Comparison of ENCODE assay signal across 20 cellular contexts in the genomic region with DNA sequence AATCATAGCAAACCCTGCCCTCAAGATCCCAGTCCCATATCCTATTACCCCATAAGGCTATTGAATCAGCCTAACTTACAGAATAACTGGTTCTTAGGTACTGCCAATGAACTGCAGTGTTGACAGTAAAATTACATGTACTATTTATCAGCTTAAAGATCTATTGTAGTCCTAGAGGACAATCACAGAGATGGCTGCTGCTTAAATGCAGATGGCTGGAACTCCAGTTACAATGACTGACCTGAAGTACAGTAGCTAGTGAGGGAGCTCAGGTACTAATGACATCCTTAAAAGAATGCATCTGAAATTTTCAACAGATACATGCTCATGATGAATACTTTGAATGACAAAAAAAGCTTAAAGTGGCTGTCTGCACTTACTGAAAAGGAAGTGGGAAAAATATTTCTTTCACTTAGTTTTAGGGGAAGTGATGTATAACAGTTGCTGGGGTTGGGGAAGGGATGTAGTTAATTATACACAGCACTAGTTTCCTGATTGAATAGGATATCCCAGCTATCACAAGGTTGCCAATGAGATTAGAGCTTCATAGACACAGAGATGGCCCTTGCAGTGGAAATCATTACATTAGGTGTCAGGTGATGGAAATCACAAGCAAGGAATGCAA. TPM values are rescaled to one million over a fixed set of nuclear protein-coding genes. Genes with fewer than 3 reads are reported as not detected.
DNase-seq lines count a peak whose midpoint lies in the region; ATAC-seq and TF ChIP-seq lines count a peak whose summit lies in the region.
"Had no signal": no experiment of that assay in that cellular context is flagged by ENCODE, and none has a peak within 500 bp of the region (broad histone marks: within the 10 kb centered on the region; RNA-seq: fewer than 3 reads in every experiment).

No MANE protein-coding gene starts in this region.

- ATAC-seq in GM19324 (IDR thresholded peaks at IDR 0.05; ENCODE audit: low FRiP score, unreplicated experiment) = no peak
- ATAC-seq in esophagus mucosa = no peak

- H3K9me3 Mint-ChIP-seq in Calu3 (ENCODE audit: low read depth, unreplicated experiment) (peaks cover 3% of the 10 kb centered on the region), nephron progenitor cell (peaks cover 10% of the 10 kb centered on the region)

- H3K27ac Mint-ChIP-seq in Calu3 (ENCODE audit: unreplicated experiment) (peak overlapping the region; percentile 87), nephron progenitor cell (peak overlapping the region; percentile 8)

- no peaks in the 10 kb centered on the region for H3K27me3 Mint-ChIP-seq in Calu3 (ENCODE audit: unreplicated experiment)
- H3K27me3 Mint-ChIP-seq in nephron progenitor cell (ENCODE audit: low read depth, poor library complexity) = no peaks in the 10 kb centered on the region

- TF ChIP-seq CTCF in Calu3 (IDR thresholded peaks at IDR 0.05; ENCODE audit: unreplicated experiment) (no peak), nephron progenitor cell (IDR thresholded peaks at IDR 0.05) (no peak)

- H3K4me3 Mint-ChIP-seq in Calu3 (ENCODE audit: low read depth, unreplicated experiment) (no peak overlapping the region), nephron progenitor cell (no peak overlapping the region)

- BruUV-seq in Calu3 (replicated peaks; lab: Mats Ljungman, UMichigan) = no TSS peak

- H3K4me1 Mint-ChIP-seq in Calu3 (ENCODE audit: low read depth, unreplicated experiment) = peaks cover 53% of the 10 kb centered on the region
- peaks cover 22% of the 10 kb centered on the region for H3K4me1 Mint-ChIP-seq in nephron progenitor cell

- DNase-seq in Calu3 = no peak
- DNase-seq in MV-4-11 (lab: John Stamatoyannopoulos, UW) = peak; percentile 1
- DNase-seq in cerebellar cortex (ENCODE audit: low spot score) = peak; percentile 81
- DNase-seq in nephron progenitor cell = no peak
- no peak for DNase-seq in NCI-H526 treated with DMSO at 0.1 percent for 48 hours (lab: John Stamatoyannopoulos, UW)
- no peak for DNase-seq in DMS153 treated with DMSO at 0.1 percent for 48 hours (lab: John Stamatoyannopoulos, UW; ENCODE audit: unreplicated experiment)
- DNase-seq: DMS79, GOT3, KG1, NCI-H1105, NCI-H146, NCI-H2029, NCI-H226, NCI-H524, SIG-M5, SK-N-SH had no signal

- CTCF ChIA-PET in Calu3 (lab: Charles Lee) = interaction anchor here (0.6 to 1.6 kb wide), 5 partner anchors 8 to 117 kb away, joined by 3 to 6 read pairs (median 5); no protein-coding TSS in a partner anchor

- intact Hi-C loops in Calu3 (cut with micrococcal nuclease; ENCODE audit: unreplicated experiment) = loop anchor here (5.0 kb wide), 2 partner anchors 32 to 97 kb away; no protein-coding TSS in a partner anchor

- H3K36me3 Mint-ChIP-seq in Calu3 (ENCODE audit: insufficient read depth, unreplicated experiment) (no peaks in the 10 kb centered on the region), nephron progenitor cell (ENCODE audit: low read depth) (no peaks in the 10 kb centered on the region)

RNA-seq across cellular contexts. Expression of a gene that starts 42.0 kb away (rescaled TPM):
- total RNA-seq in Calu3 (2022) = not detected in 2 replicates
- not detected for total RNA-seq in esophagus mucosa
- total RNA-seq: A172, HT-29 had no signal

Comparison
In these comparisons a context has a peak if more than half of its experiments do, and no peak if none do; other contexts are left out.
1. DNase-seq: peak in MV-4-11 (single experiment) and cerebellar cortex (single experiment); none in Calu3 (single experiment), nephron progenitor cell (single experiment), NCI-H526 treated with DMSO at 0.1 percent for 48 hours (single experiment) and DMS153 treated with DMSO at 0.1 percent for 48 hours (single experiment).